In genomic region chr1:168509875-168510594, GRCh38 we compare ENCODE assay signal across 1 cellular context.
A peak's percentile ranks its signal among the peaks of the same experiment; 100 is the strongest.
TF ChIP-seq lines count a peak whose summit lies in the region.

No MANE protein-coding gene starts in this region.

TF ChIP-seq in GM12878, 131 proteins besides CTCF, POLR2A, EP300 and RAD21 (continued from another document):
- TF ChIP-seq RELB (IDR thresholded peaks at IDR 0.05; ENCODE audit: low read depth) (peak; percentile 91), RBBP5 (conservative IDR thresholded peaks at IDR 0.05) (no peak)
